ENCODE assay signal across 1 cellular context in genomic region chr22:42079319-42080251, GRCh38.
TF ChIP-seq lines count a peak whose summit lies in the region.

SMDT1 (plus strand) TSS chr22:42079700; CDS start chr22:42079769, 69 bp downstream.

TF ChIP-seq in HepG2, 621 proteins besides CTCF, POLR2A, EP300 and RAD21 (continued from another document and continues in another):
- peak; percentile 88 for TF ChIP-seq BCL3 (CRISPR knock-in tag; IDR thresholded peaks at IDR 0.05)
- peak; percentile 91 for TF ChIP-seq HOXA3 (CRISPR knock-in tag; IDR thresholded peaks at IDR 0.05)
- TF ChIP-seq THAP11 (CRISPR knock-in tag; IDR thresholded peaks at IDR 0.05) = peak; percentile 84
- peak; percentile 25 for TF ChIP-seq PRDM15 (CRISPR knock-in tag; IDR thresholded peaks at IDR 0.05)
- TF ChIP-seq, protein P1, sequence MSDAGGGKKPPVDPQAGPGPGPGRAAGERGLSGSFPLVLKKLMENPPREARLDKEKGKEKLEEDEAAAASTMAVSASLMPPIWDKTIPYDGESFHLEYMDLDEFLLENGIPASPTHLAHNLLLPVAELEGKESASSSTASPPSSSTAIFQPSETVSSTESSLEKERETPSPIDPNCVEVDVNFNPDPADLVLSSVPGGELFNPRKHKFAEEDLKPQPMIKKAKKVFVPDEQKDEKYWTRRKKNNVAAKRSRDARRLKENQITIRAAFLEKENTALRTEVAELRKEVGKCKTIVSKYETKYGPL (CRISPR knock-in tag; IDR thresholded peaks at IDR 0.05) = no peak
- TF ChIP-seq CC2D1A (CRISPR knock-in tag; IDR thresholded peaks at IDR 0.05) = no peak
- TF ChIP-seq HIVEP1 (CRISPR knock-in tag; IDR thresholded peaks at IDR 0.05) = peak; percentile 34; the same call in 1 of the 2 replicates
- TF ChIP-seq RBFOX2 (IDR thresholded peaks at IDR 0.05; ENCODE audit: low read depth, low read length) = peak; percentile 96
- peak; percentile 67 for TF ChIP-seq DRAP1 (CRISPR knock-in tag; IDR thresholded peaks at IDR 0.05)
- no peak for TF ChIP-seq TRAFD1 (CRISPR knock-in tag; IDR thresholded peaks at IDR 0.05; ENCODE audit: borderline replicate concordance)
- TF ChIP-seq SAFB2 (CRISPR knock-in tag; IDR thresholded peaks at IDR 0.05; ENCODE audit: borderline replicate concordance, low read depth) = 0 out of 2 replicates have a peak, but pooled peaks have one; percentile 54
- TF ChIP-seq FOXO1 (CRISPR knock-in tag; IDR thresholded peaks at IDR 0.05) = peak; percentile 39; the same call in 1 of the 2 replicates
- no peak for TF ChIP-seq ZNF597 (CRISPR knock-in tag; IDR thresholded peaks at IDR 0.05)
- peak; percentile 71 for TF ChIP-seq KMT2A (CRISPR knock-in tag; IDR thresholded peaks at IDR 0.05)
- no peak; the same call in 1 of the 2 replicates for TF ChIP-seq ZIK1 (CRISPR knock-in tag; IDR thresholded peaks at IDR 0.05; ENCODE audit: borderline replicate concordance, low read depth)
- TF ChIP-seq ZNF124 (CRISPR knock-in tag; IDR thresholded peaks at IDR 0.05) = 0 out of 2 replicates have a peak, but pooled peaks have one; percentile 31
- TF ChIP-seq, protein P2, sequence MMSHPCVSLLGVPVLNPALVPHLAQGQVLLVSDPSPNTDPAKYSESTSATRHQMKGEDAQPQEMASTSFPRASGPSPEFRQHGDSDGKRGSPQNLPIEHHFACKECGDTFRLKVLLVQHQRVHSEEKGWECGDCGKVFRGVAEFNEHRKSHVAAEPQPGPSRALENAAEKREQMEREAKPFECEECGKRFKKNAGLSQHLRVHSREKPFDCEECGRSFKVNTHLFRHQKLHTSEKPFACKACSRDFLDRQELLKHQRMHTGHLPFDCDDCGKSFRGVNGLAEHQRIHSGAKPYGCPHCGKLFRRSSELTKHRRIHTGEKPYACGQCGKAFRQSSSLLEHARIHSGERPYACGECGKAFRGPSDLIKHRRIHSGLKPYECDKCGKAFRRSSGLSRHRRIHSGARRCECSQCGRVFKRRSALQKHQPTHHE (CRISPR knock-in tag; IDR thresholded peaks at IDR 0.05; ENCODE audit: borderline replicate concordance) = no peak
- 0 out of 2 replicates have a peak, but pooled peaks have one; percentile 13 for TF ChIP-seq ZNF674 (CRISPR knock-in tag; IDR thresholded peaks at IDR 0.05; ENCODE audit: low read depth)
- no peak; the same call in 1 of the 2 replicates for TF ChIP-seq NR0B2 (CRISPR knock-in tag; IDR thresholded peaks at IDR 0.05)
- peak; percentile 56; the same call in 1 of the 2 replicates for TF ChIP-seq FIP1L1 (IDR thresholded peaks at IDR 0.05; ENCODE audit: borderline replicate concordance, insufficient read depth, low read depth, low read length)
- TF ChIP-seq, protein P3, sequence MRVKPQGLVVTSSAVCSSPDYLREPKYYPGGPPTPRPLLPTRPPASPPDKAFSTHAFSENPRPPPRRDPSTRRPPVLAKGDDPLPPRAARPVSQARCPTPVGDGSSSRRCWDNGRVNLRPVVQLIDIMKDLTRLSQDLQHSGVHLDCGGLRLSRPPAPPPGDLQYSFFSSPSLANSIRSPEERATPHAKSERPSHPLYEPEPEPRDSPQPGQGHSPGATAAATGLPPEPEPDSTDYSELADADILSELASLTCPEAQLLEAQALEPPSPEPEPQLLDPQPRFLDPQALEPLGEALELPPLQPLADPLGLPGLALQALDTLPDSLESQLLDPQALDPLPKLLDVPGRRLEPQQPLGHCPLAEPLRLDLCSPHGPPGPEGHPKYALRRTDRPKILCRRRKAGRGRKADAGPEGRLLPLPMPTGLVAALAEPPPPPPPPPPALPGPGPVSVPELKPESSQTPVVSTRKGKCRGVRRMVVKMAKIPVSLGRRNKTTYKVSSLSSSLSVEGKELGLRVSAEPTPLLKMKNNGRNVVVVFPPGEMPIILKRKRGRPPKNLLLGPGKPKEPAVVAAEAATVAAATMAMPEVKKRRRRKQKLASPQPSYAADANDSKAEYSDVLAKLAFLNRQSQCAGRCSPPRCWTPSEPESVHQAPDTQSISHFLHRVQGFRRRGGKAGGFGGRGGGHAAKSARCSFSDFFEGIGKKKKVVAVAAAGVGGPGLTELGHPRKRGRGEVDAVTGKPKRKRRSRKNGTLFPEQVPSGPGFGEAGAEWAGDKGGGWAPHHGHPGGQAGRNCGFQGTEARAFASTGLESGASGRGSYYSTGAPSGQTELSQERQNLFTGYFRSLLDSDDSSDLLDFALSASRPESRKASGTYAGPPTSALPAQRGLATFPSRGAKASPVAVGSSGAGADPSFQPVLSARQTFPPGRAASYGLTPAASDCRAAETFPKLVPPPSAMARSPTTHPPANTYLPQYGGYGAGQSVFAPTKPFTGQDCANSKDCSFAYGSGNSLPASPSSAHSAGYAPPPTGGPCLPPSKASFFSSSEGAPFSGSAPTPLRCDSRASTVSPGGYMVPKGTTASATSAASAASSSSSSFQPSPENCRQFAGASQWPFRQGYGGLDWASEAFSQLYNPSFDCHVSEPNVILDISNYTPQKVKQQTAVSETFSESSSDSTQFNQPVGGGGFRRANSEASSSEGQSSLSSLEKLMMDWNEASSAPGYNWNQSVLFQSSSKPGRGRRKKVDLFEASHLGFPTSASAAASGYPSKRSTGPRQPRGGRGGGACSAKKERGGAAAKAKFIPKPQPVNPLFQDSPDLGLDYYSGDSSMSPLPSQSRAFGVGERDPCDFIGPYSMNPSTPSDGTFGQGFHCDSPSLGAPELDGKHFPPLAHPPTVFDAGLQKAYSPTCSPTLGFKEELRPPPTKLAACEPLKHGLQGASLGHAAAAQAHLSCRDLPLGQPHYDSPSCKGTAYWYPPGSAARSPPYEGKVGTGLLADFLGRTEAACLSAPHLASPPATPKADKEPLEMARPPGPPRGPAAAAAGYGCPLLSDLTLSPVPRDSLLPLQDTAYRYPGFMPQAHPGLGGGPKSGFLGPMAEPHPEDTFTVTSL (CRISPR knock-in tag; IDR thresholded peaks at IDR 0.05; ENCODE audit: borderline replicate concordance) = no peak
- TF ChIP-seq TMF1 (CRISPR knock-in tag; IDR thresholded peaks at IDR 0.05; ENCODE audit: low read depth) = no peak; the same call in 1 of the 2 replicates
- no peak; the same call in 1 of the 2 replicates for TF ChIP-seq ZBTB1 (CRISPR knock-in tag; IDR thresholded peaks at IDR 0.05; ENCODE audit: borderline replicate concordance)
- TF ChIP-seq U2AF1 (optimal IDR thresholded peaks at IDR 0.05; ENCODE audit: low read depth, low read length) = peak; percentile 37
- peak; percentile 68; the same call in 1 of the 2 replicates for TF ChIP-seq ZSCAN21 (CRISPR knock-in tag; IDR thresholded peaks at IDR 0.05; ENCODE audit: borderline replicate concordance)
- peak; percentile 62; the same call in 1 of the 2 replicates for TF ChIP-seq SIN3A (IDR thresholded peaks at IDR 0.05; ENCODE audit: borderline replicate concordance, low read depth, low read length)
- TF ChIP-seq SMARCE1 (IDR thresholded peaks at IDR 0.05; ENCODE audit: borderline replicate concordance) = no peak
- no peak for TF ChIP-seq KLF6 (CRISPR knock-in tag; IDR thresholded peaks at IDR 0.05)
- TF ChIP-seq ZNF160 (CRISPR knock-in tag; IDR thresholded peaks at IDR 0.05) = 0 out of 2 replicates have a peak, but pooled peaks have one; percentile 35
- TF ChIP-seq, protein P4, sequence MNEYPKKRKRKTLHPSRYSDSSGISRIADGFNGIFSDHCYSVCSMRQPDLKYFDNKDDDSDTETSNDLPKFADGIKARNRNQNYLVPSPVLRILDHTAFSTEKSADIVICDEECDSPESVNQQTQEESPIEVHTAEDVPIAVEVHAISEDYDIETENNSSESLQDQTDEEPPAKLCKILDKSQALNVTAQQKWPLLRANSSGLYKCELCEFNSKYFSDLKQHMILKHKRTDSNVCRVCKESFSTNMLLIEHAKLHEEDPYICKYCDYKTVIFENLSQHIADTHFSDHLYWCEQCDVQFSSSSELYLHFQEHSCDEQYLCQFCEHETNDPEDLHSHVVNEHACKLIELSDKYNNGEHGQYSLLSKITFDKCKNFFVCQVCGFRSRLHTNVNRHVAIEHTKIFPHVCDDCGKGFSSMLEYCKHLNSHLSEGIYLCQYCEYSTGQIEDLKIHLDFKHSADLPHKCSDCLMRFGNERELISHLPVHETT (CRISPR knock-in tag; conservative IDR thresholded peaks at IDR 0.05) = 0 out of 2 replicates have a peak, but pooled peaks have one; percentile 46
